In the genomic region with DNA sequence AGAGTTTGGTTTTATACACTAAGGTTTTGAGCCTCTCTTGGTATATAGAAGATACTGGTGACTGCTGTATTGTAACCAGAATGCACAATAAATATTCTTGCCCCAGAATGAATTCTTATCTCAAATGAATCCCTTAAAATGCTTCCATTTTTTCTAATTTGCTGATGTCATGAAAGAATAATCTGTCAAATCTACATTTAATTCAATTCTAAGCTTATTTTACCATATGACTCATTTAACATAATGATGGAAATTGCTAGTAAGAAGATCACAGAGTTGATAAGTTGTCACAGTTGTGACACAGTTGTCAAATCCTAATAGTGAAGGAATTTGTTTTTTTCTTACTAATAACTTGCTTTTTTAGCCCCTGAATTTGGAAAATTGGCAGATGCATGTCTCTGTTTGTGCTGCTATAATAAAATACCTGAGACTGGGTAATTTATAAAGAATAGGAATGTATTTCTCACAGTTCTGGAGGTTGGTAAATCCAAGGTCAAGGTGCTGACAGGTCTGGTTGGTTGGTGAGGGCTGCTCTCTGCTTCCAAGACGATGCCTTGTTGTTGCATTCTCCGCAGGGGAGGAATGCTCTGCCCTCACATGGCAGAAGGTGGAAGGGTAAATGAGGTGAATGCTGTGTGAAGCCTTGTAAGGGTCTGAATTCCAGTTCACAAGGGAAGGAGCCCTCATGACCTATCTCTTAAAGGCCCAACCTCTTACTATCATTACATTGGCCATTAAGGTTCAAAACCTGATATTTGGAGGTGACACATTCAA, we compare ENCODE assay signal across 22 cellular contexts. TPM values are rescaled to one million over a fixed set of nuclear protein-coding genes. Genes with fewer than 3 reads are reported as not detected.
DNase-seq lines count a peak whose midpoint lies in the region; ATAC-seq, FAIRE-seq and TF ChIP-seq lines count a peak whose summit lies in the region.
"Had no signal": no experiment of that assay in that cellular context is flagged by ENCODE, and none has a peak within 500 bp of the region (broad histone marks: within the 10 kb centered on the region; RNA-seq: fewer than 3 reads in every experiment).

No MANE protein-coding gene starts in this region.

- H3K4me2 ChIP-seq in mesenchymal stem cell (ENCODE audit: low read length, poor library complexity, severe bottlenecking), result no peak overlapping the region

- H3K27ac ChIP-seq in mesenchymal stem cell (ENCODE audit: low read length, poor library complexity, severe bottlenecking) (no peak overlapping the region), small intestine (ENCODE audit: low read depth in 1 of 2, low read length in 1 of 2) (no peak overlapping the region)
- H3K27ac ChIP-seq: brain microvascular endothelial cell had no signal

- peaks cover 0 to 2% of the 10 kb centered on the region in 2 experiments for H3K36me3 ChIP-seq in mesenchymal stem cell (ENCODE audit: control insufficient read depth in 1 of 2, insufficient read depth in 2 of 2, low read depth in 1 of 2, low read length in 2 of 2)
- no peaks in the 10 kb centered on the region for H3K36me3 ChIP-seq in small intestine (ENCODE audit: control insufficient read depth in 2 of 2, insufficient read depth in 2 of 2, low read length in 2 of 2)
- H3K36me3 ChIP-seq: brain microvascular endothelial cell had no signal

- peaks cover 8% of the 10 kb centered on the region for H3K27me3 Mint-ChIP-seq in WTC11 (ENCODE audit: low read depth)
- peaks cover 3% of the 10 kb centered on the region for H3K27me3 Mint-ChIP-seq in activated T-helper 17 cell treated with anti-CD3 and anti-CD28 coated beads, Interleukin-2, amount 50 U/mL, for 72 hours

- H3K4me1 ChIP-seq in mesenchymal stem cell (ENCODE audit: control insufficient read depth, insufficient read depth, low read depth, low read length) (peaks cover 3% of the 10 kb centered on the region), small intestine (ENCODE audit: control insufficient read depth in 2 of 2, insufficient read depth in 1 of 2, low read depth in 1 of 2, low read length in 1 of 2) (no peaks in the 10 kb centered on the region)

- H3K9ac ChIP-seq in mesenchymal stem cell (ENCODE audit: low read length), result no peak overlapping the region

- H3K9me3 ChIP-seq in mesenchymal stem cell (ENCODE audit: control insufficient read depth, low read length) (no peaks in the 10 kb centered on the region), small intestine (ENCODE audit: control insufficient read depth, low read depth) (no peaks in the 10 kb centered on the region)

- WGBS in mesenchymal stem cell, result 20% methylated on average over 1 of the region's 2 CpGs
- 88 to 90% (median 89%) methylated on average over 2 of the region's 2 CpGs for WGBS in small intestine, 3 donors

- no peaks in the 10 kb centered on the region for H3K79me1 ChIP-seq in mesenchymal stem cell (replicated peaks; ENCODE audit: low read length, poor library complexity, severe bottlenecking)

- FAIRE-seq in small intestine (lab: Jason Lieb, UNC), result no peak

- H2AK5ac ChIP-seq in mesenchymal stem cell (ENCODE audit: low read length, severe bottlenecking), result no peak overlapping the region

- no peak overlapping the region for H3K27ac Mint-ChIP-seq in WTC11
- H3K27ac Mint-ChIP-seq in activated T-helper 17 cell treated with anti-CD3 and anti-CD28 coated beads, Interleukin-2, amount 50 U/mL, for 72 hours, result no peak overlapping the region
- H3K27ac Mint-ChIP-seq: activated naive CD4-positive, alpha-beta T cell treated with anti-CD3 and anti-CD28 coated beads, Interleukin-2, amount 50 U/mL, for 72 hours; dendritic cell treated with granulocyte-macrophage colony-stimulating factor and Interleukin-4, amounts not matched to agents 40 ng/mL and 50 ng/mL, for 4 days; naive thymus-derived CD4-positive, alpha-beta T cell; progenitor cell of endocrine pancreas; stimulated activated effector memory CD8-positive, alpha-beta T cell treated with anti-CD3 and anti-CD28 coated beads, Interleukin-12 subunit alpha, Interleukin-12 subunit beta, amount 100 ng/mL, for 72 hours had no signal

- DNase-seq in WTC11 (ENCODE audit: low spot score), result peak; percentile 45
- no peak for DNase-seq in mesenchymal stem cell
- no peak for DNase-seq in amygdala (lab: John Stamatoyannopoulos, UW)
- DNase-seq in small intestine, result no peak
- DNase-seq: activated CD4-positive, alpha-beta T cell treated with anti-CD3 and anti-CD28 coated beads, Interleukin-2, amount 50 U/mL, for 48 hours; brain microvascular endothelial cell; erythroblast; MM.1S; naive thymus-derived CD4-positive, alpha-beta T cell; NCI-H2029; NCI-H526; PC-3; stimulated activated CD4-positive, alpha-beta T cell treated with anti-CD3 and anti-CD28 coated beads, Interleukin-12 subunit alpha, Interleukin-12 subunit beta, amount 100 ng/mL, for 4 hours had no signal

- H3K4me3 Mint-ChIP-seq in WTC11, result no peak overlapping the region
- no peak overlapping the region for H3K4me3 Mint-ChIP-seq in activated T-helper 17 cell treated with anti-CD3 and anti-CD28 coated beads, Interleukin-2, amount 50 U/mL, for 72 hours
- H3K4me3 Mint-ChIP-seq: dendritic cell treated with granulocyte-macrophage colony-stimulating factor and Interleukin-4, amounts not matched to agents 40 ng/mL and 50 ng/mL, for 4 days; naive thymus-derived CD4-positive, alpha-beta T cell; stimulated activated effector memory CD8-positive, alpha-beta T cell treated with anti-CD3 and anti-CD28 coated beads, Interleukin-12 subunit alpha, Interleukin-12 subunit beta, amount 100 ng/mL, for 72 hours had no signal

- no peak overlapping the region for H3K14ac ChIP-seq in mesenchymal stem cell (ENCODE audit: low read length in 2 of 2)

- H3K23ac ChIP-seq in mesenchymal stem cell (ENCODE audit: low read length in 2 of 2), result no peak overlapping the region

- TF ChIP-seq CTCF in GM12872 (IDR thresholded peaks at IDR 0.05; ENCODE audit: insufficient read depth, low read depth, low read length), result 0 out of 3 replicates have a peak, but pooled peaks have one; percentile 8
- no peak for TF ChIP-seq CTCF in WTC11 (IDR thresholded peaks at IDR 0.05)

- H3K4ac ChIP-seq in mesenchymal stem cell (ENCODE audit: low read depth in 1 of 2, low read length in 2 of 2), result no peak overlapping the region

- no peaks in the 10 kb centered on the region for H3K36me3 Mint-ChIP-seq in WTC11
- H3K36me3 Mint-ChIP-seq in activated T-helper 17 cell treated with anti-CD3 and anti-CD28 coated beads, Interleukin-2, amount 50 U/mL, for 72 hours (ENCODE audit: low read depth), result no peaks in the 10 kb centered on the region
- H3K36me3 Mint-ChIP-seq: activated naive CD4-positive, alpha-beta T cell treated with anti-CD3 and anti-CD28 coated beads, Interleukin-2, amount 50 U/mL, for 72 hours; stimulated activated effector memory CD8-positive, alpha-beta T cell treated with anti-CD3 and anti-CD28 coated beads, Interleukin-12 subunit alpha, Interleukin-12 subunit beta, amount 100 ng/mL, for 72 hours had no signal

- POLR2A ChIA-PET in WTC11 (lab: Charles Lee), result no interaction called here

- H3K27me3 ChIP-seq in mesenchymal stem cell (ENCODE audit: control insufficient read depth in 1 of 2, insufficient read depth in 1 of 2, low read length in 2 of 2), result peaks cover 0 to 7% of the 10 kb centered on the region in 2 experiments
- H3K27me3 ChIP-seq in small intestine (ENCODE audit: control insufficient read depth in 2 of 2, insufficient read depth in 2 of 2, low read length in 2 of 2), result no peaks in the 10 kb centered on the region
- H3K27me3 ChIP-seq: brain microvascular endothelial cell had no signal

- H3K4me3 ChIP-seq in mesenchymal stem cell (ENCODE audit: insufficient read depth in 1 of 2, low read depth in 1 of 2, low read length in 2 of 2) (no peak overlapping the region), small intestine (ENCODE audit: low read depth in 1 of 2, low read length in 2 of 2) (no peak overlapping the region)
- H3K4me3 ChIP-seq: lung had no signal

- no peak overlapping the region for H4K91ac ChIP-seq in mesenchymal stem cell (ENCODE audit: low read length)

- peak overlapping the region; percentile 27 for H4K8ac ChIP-seq in mesenchymal stem cell (ENCODE audit: low read length)

- no peak overlapping the region for H2AFZ ChIP-seq in mesenchymal stem cell (ENCODE audit: low read depth, low read length)

- no peak overlapping the region for H2BK12ac ChIP-seq in mesenchymal stem cell (ENCODE audit: low read length in 2 of 2)

- H3K4me1 Mint-ChIP-seq in WTC11, result peaks cover 8% of the 10 kb centered on the region; the same call in 1 of the 2 replicates
- no peaks in the 10 kb centered on the region for H3K4me1 Mint-ChIP-seq in activated T-helper 17 cell treated with anti-CD3 and anti-CD28 coated beads, Interleukin-2, amount 50 U/mL, for 72 hours
- H3K4me1 Mint-ChIP-seq: naive thymus-derived CD4-positive, alpha-beta T cell; stimulated activated effector memory CD8-positive, alpha-beta T cell treated with anti-CD3 and anti-CD28 coated beads, Interleukin-12 subunit alpha, Interleukin-12 subunit beta, amount 100 ng/mL, for 72 hours had no signal

- H3K9me3 Mint-ChIP-seq in WTC11, result peaks cover 9% of the 10 kb centered on the region; the same call in 1 of the 2 replicates
- H3K9me3 Mint-ChIP-seq in activated T-helper 17 cell treated with anti-CD3 and anti-CD28 coated beads, Interleukin-2, amount 50 U/mL, for 72 hours, result no peaks in the 10 kb centered on the region
- H3K9me3 Mint-ChIP-seq: activated naive CD4-positive, alpha-beta T cell treated with anti-CD3 and anti-CD28 coated beads, Interleukin-2, amount 50 U/mL, for 72 hours; dendritic cell treated with granulocyte-macrophage colony-stimulating factor and Interleukin-4, amounts not matched to agents 40 ng/mL and 50 ng/mL, for 4 days; stimulated activated effector memory CD8-positive, alpha-beta T cell treated with anti-CD3 and anti-CD28 coated beads, Interleukin-12 subunit alpha, Interleukin-12 subunit beta, amount 100 ng/mL, for 72 hours had no signal

- CTCF ChIA-PET in WTC11 (lab: Charles Lee), result interaction anchor here (1.0 kb wide), 1 partner anchor 15 kb away, joined by 3 read pairs; no protein-coding TSS in a partner anchor

- H3K18ac ChIP-seq in mesenchymal stem cell (ENCODE audit: low read depth in 1 of 2, low read length in 2 of 2), result no peak overlapping the region

- ATAC-seq in HG03342 (IDR thresholded peaks at IDR 0.05; ENCODE audit: unreplicated experiment), result peak; percentile 65
- ATAC-seq in WTC11, result peak; percentile 70
- ATAC-seq in activated T-helper 17 cell treated with anti-CD3 and anti-CD28 coated beads, Interleukin-2, amount 50 U/mL, for 72 hours (replicated peaks), result no peak
- ATAC-seq: activated naive CD4-positive, alpha-beta T cell treated with anti-CD3 and anti-CD28 coated beads, Interleukin-2, amount 50 U/mL, for 72 hours; naive thymus-derived CD4-positive, alpha-beta T cell; PC-3; stimulated activated effector memory CD8-positive, alpha-beta T cell treated with anti-CD3 and anti-CD28 coated beads, Interleukin-12 subunit alpha, Interleukin-12 subunit beta, amount 100 ng/mL, for 72 hours had no signal

- H2BK15ac ChIP-seq in mesenchymal stem cell (ENCODE audit: low read depth, poor library complexity, severe bottlenecking), result no peak overlapping the region

- H2BK120ac ChIP-seq in mesenchymal stem cell (ENCODE audit: low read depth, low read length), result no peak overlapping the region

- no peak overlapping the region for H2BK5ac ChIP-seq in mesenchymal stem cell (ENCODE audit: low read depth, low read length, poor library complexity, severe bottlenecking)

RNA-seq across cellular contexts. Expression of gene ECT2L, which starts 4.7 kb away (rescaled TPM):
- total RNA-seq in WTC11 (2021), result not detected in 3 replicates
- not detected for polyA plus RNA-seq in mesenchymal stem cell (2013, experiment 1 of 2)
- not detected for polyA plus RNA-seq in mesenchymal stem cell (2013, experiment 2 of 2)
- total RNA-seq in activated T-helper 17 cell treated with anti-CD3 and anti-CD28 coated beads, Interleukin-2, amount 50 U/mL, for 72 hours, result under 1 TPM in 1 of 2 donors, not detected in 1; 0.11 TPM
- not detected for polyA plus RNA-seq in small intestine
- total RNA-seq: activated naive CD4-positive, alpha-beta T cell treated with anti-CD3 and anti-CD28 coated beads, Interleukin-2, amount 50 U/mL, for 72 hours; PC-3; progenitor cell of endocrine pancreas had no signal
- polyA plus RNA-seq: BJ had no signal

RNA-seq across cellular contexts. Expression of gene CCDC28A, which starts 27.0 kb away (rescaled TPM):
- total RNA-seq in WTC11 (2021), result 8.7 to 10.7 TPM (median 10.6 TPM) in 3 replicates
- polyA plus RNA-seq in mesenchymal stem cell (2013, experiment 1 of 2), result 12.3 TPM
- 11.5 TPM for polyA plus RNA-seq in mesenchymal stem cell (2013, experiment 2 of 2)
- total RNA-seq in activated T-helper 17 cell treated with anti-CD3 and anti-CD28 coated beads, Interleukin-2, amount 50 U/mL, for 72 hours, result 10 to 100 TPM; 16.8 to 28.2 TPM
- 10 to 100 TPM; 26.6 to 59.5 (median 47.3) TPM for polyA plus RNA-seq in small intestine
